ENCODE assay signal across 23 cellular contexts in the genomic region with DNA sequence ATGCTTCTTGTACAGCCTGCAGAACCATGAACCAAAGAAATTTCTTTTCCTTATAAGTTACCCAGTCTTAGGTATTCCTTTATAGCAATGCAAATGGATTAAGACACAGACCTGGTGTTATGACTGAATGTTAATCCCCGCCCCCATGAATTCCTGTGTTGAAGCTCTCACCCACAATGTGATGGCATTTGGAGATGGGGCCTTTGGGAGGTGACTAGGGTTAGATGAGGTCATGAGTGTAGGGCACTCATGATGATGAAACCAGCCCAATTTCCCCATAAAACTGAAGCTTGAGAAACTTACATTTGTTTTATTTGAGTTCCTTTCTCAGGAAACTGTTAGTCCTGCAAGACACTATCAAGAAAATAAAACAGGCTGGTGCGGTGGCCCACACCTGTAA.
DNase-seq lines count a peak whose midpoint lies in the region.
"Had no signal": no experiment of that assay in that cellular context is flagged by ENCODE, and none has a peak within 500 bp of the region (broad histone marks: within the 10 kb centered on the region; RNA-seq: fewer than 3 reads in every experiment).

No MANE protein-coding gene starts in this region.

- H4K8ac ChIP-seq in mesendoderm (ENCODE audit: low read depth, low read length), result no peak overlapping the region

- no peak overlapping the region for H2AK5ac ChIP-seq in mesendoderm (ENCODE audit: low read length)

- H4K5ac ChIP-seq in mesendoderm (ENCODE audit: low read length), result no peak overlapping the region

- H2BK15ac ChIP-seq in mesendoderm (replicated peaks; ENCODE audit: low read depth), result no peak overlapping the region

- no peak overlapping the region for H2BK120ac ChIP-seq in mesendoderm (ENCODE audit: low read depth, low read length)

- H3K79me2 ChIP-seq in mesendoderm (ENCODE audit: control insufficient read depth, insufficient read depth, low read length), result no peaks in the 10 kb centered on the region

- in situ Hi-C loops in KBM-7 (cut with MboI; ENCODE audit: low pct_unique_long_range_greater_than_20kb, low sequenced_read_pairs), result no loop called here

- H3K4me3 Mint-ChIP-seq in immature natural killer cell, result no peak overlapping the region
- H3K4me3 Mint-ChIP-seq: naive B cell had no signal

- H3K36me3 ChIP-seq in mesendoderm (ENCODE audit: control insufficient read depth, insufficient read depth, low read length), result no peaks in the 10 kb centered on the region
- H3K36me3 ChIP-seq: gastrocnemius medialis, Peyer's patch, vagina had no signal

- no peak overlapping the region for H3K27ac Mint-ChIP-seq in immature natural killer cell

- no peaks in the 10 kb centered on the region for H3K27me3 ChIP-seq in mesendoderm (ENCODE audit: insufficient read depth, low read length, poor library complexity)
- H3K27me3 ChIP-seq: gastrocnemius medialis, Peyer's patch, vagina had no signal

- no peak overlapping the region for H3K27ac ChIP-seq in mesendoderm (ENCODE audit: low read depth, low read length)
- H3K27ac ChIP-seq: gastrocnemius medialis, Peyer's patch, vagina had no signal

- no peaks in the 10 kb centered on the region for H3K9me3 Mint-ChIP-seq in immature natural killer cell
- H3K9me3 Mint-ChIP-seq: naive B cell had no signal

- H3K27me3 Mint-ChIP-seq in immature natural killer cell (ENCODE audit: low read depth in 3 of 3), result peaks cover 0 to 10% (median 4%) of the 10 kb centered on the region in 3 donors

- H3K36me3 Mint-ChIP-seq in immature natural killer cell, result no peaks in the 10 kb centered on the region
- H3K36me3 Mint-ChIP-seq: naive B cell had no signal

- no peak overlapping the region for H3K56ac ChIP-seq in mesendoderm (ENCODE audit: low read length)

- H3K4me2 ChIP-seq in mesendoderm (ENCODE audit: low read length), result no peak overlapping the region

- WGBS in mesendoderm (ENCODE audit: extremely low coverage, insufficient coverage, low lambda C conversion rate), result no CpG with 5 or more reads among the region's 2 CpGs

- H3K23ac ChIP-seq in mesendoderm (ENCODE audit: low read length), result no peak overlapping the region

- H2BK5ac ChIP-seq in mesendoderm (ENCODE audit: low read length), result no peak overlapping the region

- no peaks in the 10 kb centered on the region for H3K4me1 ChIP-seq in mesendoderm (ENCODE audit: control insufficient read depth, low read depth, low read length)
- H3K4me1 ChIP-seq: gastrocnemius medialis, Peyer's patch had no signal

- H3K18ac ChIP-seq in mesendoderm (ENCODE audit: low read length), result no peak overlapping the region

- H3K4me1 Mint-ChIP-seq in immature natural killer cell, result no peaks in the 10 kb centered on the region

- no peak overlapping the region for H3K4me3 ChIP-seq in mesendoderm (ENCODE audit: low read length)
- H3K4me3 ChIP-seq: gastrocnemius medialis, Peyer's patch, vagina had no signal

- H3K79me1 ChIP-seq in mesendoderm (ENCODE audit: low read length), result no peaks in the 10 kb centered on the region

- no peak overlapping the region for H3K9ac ChIP-seq in mesendoderm (ENCODE audit: low read length)

- no peak overlapping the region for H3K4ac ChIP-seq in mesendoderm (ENCODE audit: low read depth, low read length)

- DNase-seq in AML-193 (lab: John Stamatoyannopoulos, UW) (peak; percentile 88 to 90), KBM-7 (peak; percentile 46), SW480 (ENCODE audit: low spot score) (peak; percentile 44), myocyte (ENCODE audit: low read depth) (peak; percentile 38), NCI-H226 (no peak), immature natural killer cell (no peak), mesendoderm (no peak), occipital lobe (lab: John Stamatoyannopoulos, UW) (no peak)
- DNase-seq: ACHN; activated CD8-positive, alpha-beta memory T cell treated with anti-CD3 and anti-CD28 coated beads for 24 hours; amygdala; cerebellar nuclear complex; gastrocnemius medialis; GOT3; Karpas-422; naive B cell; NCI-H187; NCI-H524 treated with DMSO at 0.1 percent for 48 hours; stimulated activated CD4-positive, alpha-beta T cell treated with anti-CD3 and anti-CD28 coated beads, Interleukin-15, amount 100 ng/mL, for 24 hours; stimulated activated naive CD8-positive, alpha-beta T cell treated with anti-CD3 and anti-CD28 coated beads, Interleukin-15, Interleukin-2, amounts not matched to agents 100 U/mL and 50 U/mL, for 24 hours; SW 1271 had no signal

Comparison
In these comparisons a context has a peak if more than half of its experiments do, and no peak if none do; other contexts are left out.
1. DNase-seq: peak in AML-193 (2 of 2), KBM-7 (single experiment), SW480 (single experiment) and myocyte (single experiment); none in NCI-H226 (single experiment), immature natural killer cell (0 of 3), mesendoderm (single experiment) and occipital lobe (single experiment).